Comparison of ENCODE assay signal across 1 cellular context in genomic region chr2:28391564-28392296, GRCh38.
TF ChIP-seq lines count a peak whose summit lies in the region.

No MANE protein-coding gene starts in this region.

TF ChIP-seq in HepG2, 621 proteins besides CTCF, POLR2A, EP300 and RAD21 (continued from another document and continues in another):
- TF ChIP-seq AKNA (CRISPR knock-in tag; IDR thresholded peaks at IDR 0.05; ENCODE audit: borderline replicate concordance) (no peak), MIER3 (CRISPR knock-in tag; IDR thresholded peaks at IDR 0.05; ENCODE audit: borderline replicate concordance) (no peak), ZNF580 (CRISPR knock-in tag; IDR thresholded peaks at IDR 0.05; ENCODE audit: borderline replicate concordance, low read depth) (no peak), PAWR (CRISPR knock-in tag; IDR thresholded peaks at IDR 0.05; ENCODE audit: borderline replicate concordance) (no peak), PATZ1 (CRISPR knock-in tag; IDR thresholded peaks at IDR 0.05) (peak; percentile 57; the same call in 1 of the 2 replicates), AHDC1 (CRISPR knock-in tag; IDR thresholded peaks at IDR 0.05; ENCODE audit: borderline replicate concordance) (no peak), ZNF670 (CRISPR knock-in tag; IDR thresholded peaks at IDR 0.05; ENCODE audit: borderline replicate concordance) (0 out of 2 replicates have a peak, but pooled peaks have one; percentile 10), SNRNP70 (IDR thresholded peaks at IDR 0.05; ENCODE audit: low read depth, low read length) (no peak), KLF9 (CRISPR knock-in tag; IDR thresholded peaks at IDR 0.05; ENCODE audit: low read depth) (no peak), E2F5 (CRISPR knock-in tag; conservative IDR thresholded peaks at IDR 0.05) (no peak), ZNF207 (IDR thresholded peaks at IDR 0.05; ENCODE audit: borderline replicate concordance) (no peak), ZNF816 (CRISPR knock-in tag; IDR thresholded peaks at IDR 0.05; ENCODE audit: borderline replicate concordance) (no peak), ZNF652 (CRISPR knock-in tag; IDR thresholded peaks at IDR 0.05; ENCODE audit: borderline replicate concordance, low read depth) (no peak), ZNF414 (CRISPR knock-in tag; IDR thresholded peaks at IDR 0.05) (peak; percentile 92; the same call in 1 of the 2 replicates), ATF7-NPFF (CRISPR knock-in tag; IDR thresholded peaks at IDR 0.05; ENCODE audit: low read depth) (no peak), NKX3-1 (CRISPR knock-in tag; IDR thresholded peaks at IDR 0.05) (no peak), SOX5 (CRISPR knock-in tag; IDR thresholded peaks at IDR 0.05; ENCODE audit: borderline replicate concordance) (peak; percentile 52; the same call in 1 of the 2 replicates), ZNF589 (CRISPR knock-in tag; conservative IDR thresholded peaks at IDR 0.05) (no peak), ZFAT (CRISPR knock-in tag; conservative IDR thresholded peaks at IDR 0.05) (no peak), SMC3 (IDR thresholded peaks at IDR 0.05; ENCODE audit: low read length) (no peak), ZFP36L1 (CRISPR knock-in tag; IDR thresholded peaks at IDR 0.05) (peak; percentile 67; the same call in 1 of the 2 replicates), HOXD1 (CRISPR knock-in tag; IDR thresholded peaks at IDR 0.05) (no peak; the same call in 1 of the 2 replicates), CBFB (CRISPR knock-in tag; IDR thresholded peaks at IDR 0.05) (no peak), SIN3B (IDR thresholded peaks at IDR 0.05; ENCODE audit: low read length) (no peak), ZNF367 (CRISPR knock-in tag; IDR thresholded peaks at IDR 0.05; ENCODE audit: borderline replicate concordance) (no peak), HNRNPL (IDR thresholded peaks at IDR 0.05; ENCODE audit: low read depth, low read length) (no peak), NR2F6 (IDR thresholded peaks at IDR 0.05) (no peak), NR2F6 (CRISPR knock-in tag; IDR thresholded peaks at IDR 0.05) (no peak; the same call in 1 of the 2 replicates), RARA (CRISPR knock-in tag; IDR thresholded peaks at IDR 0.05) (peak; percentile 52; the same call in 1 of the 2 replicates), MAFG (CRISPR knock-in tag; IDR thresholded peaks at IDR 0.05) (no peak), MAZ (IDR thresholded peaks at IDR 0.05; ENCODE audit: borderline replicate concordance, low read depth, low read length) (no peak), MAZ (CRISPR knock-in tag; IDR thresholded peaks at IDR 0.05; ENCODE audit: low read depth) (no peak; the same call in 1 of the 2 replicates), GATAD1 (CRISPR knock-in tag; IDR thresholded peaks at IDR 0.05) (no peak), THYN1 (CRISPR knock-in tag; IDR thresholded peaks at IDR 0.05; ENCODE audit: borderline replicate concordance, low read depth) (no peak), REST (IDR thresholded peaks at IDR 0.05; ENCODE audit: borderline replicate concordance in 1 of 2, low read depth in 1 of 2, low read length in 2 of 2) (0 out of 4 replicates have a peak, but pooled peaks of 1 of the 2 experiments have one; percentile 9), CAMTA2 (CRISPR knock-in tag; IDR thresholded peaks at IDR 0.05; ENCODE audit: borderline replicate concordance) (no peak), NR2F2 (IDR thresholded peaks at IDR 0.05; ENCODE audit: borderline replicate concordance, low read depth) (0 out of 2 replicates have a peak, but pooled peaks have one; percentile 9)
